ENCODE assay signal across 12 cellular contexts in genomic region chr22:17234144-17234623, GRCh38. TPM values are rescaled to one million over a fixed set of nuclear protein-coding genes. Genes with fewer than 3 reads are reported as not detected.
DNase-seq lines count a peak whose midpoint lies in the region; ATAC-seq and TF ChIP-seq lines count a peak whose summit lies in the region.
"Had no signal": no experiment of that assay in that cellular context is flagged by ENCODE, and none has a peak within 500 bp of the region (broad histone marks: within the 10 kb centered on the region; RNA-seq: fewer than 3 reads in every experiment).

No MANE protein-coding gene starts in this region.

- ATAC-seq in GM18502 (IDR thresholded peaks at IDR 0.05; ENCODE audit: poor library complexity, unreplicated experiment) (no peak), GM21381 (IDR thresholded peaks at IDR 0.05; ENCODE audit: unreplicated experiment) (no peak)

- no peak for TF ChIP-seq CTCF in transverse colon (IDR thresholded peaks at IDR 0.05)

- H3K9me3 ChIP-seq in ES-I3 (ENCODE audit: control insufficient read depth, insufficient read depth, low read length) (no peaks in the 10 kb centered on the region), iPS DF 6.9 (ENCODE audit: control insufficient read depth, insufficient read depth, low read length) (no peaks in the 10 kb centered on the region), transverse colon (no peaks in the 10 kb centered on the region)
- H3K9me3 ChIP-seq: BLaER1 treated with 17β-estradiol and CSF1 and Interleukin-3, amounts not matched to agents 10 nM and 100 nM had no signal

- DNase-seq in SK-N-DZ (ENCODE audit: low spot score) (peak; percentile 31), iPS DF 6.9 (ENCODE audit: low read depth, low spot score) (peak; percentile 92), retina (peak; percentile 50), transverse colon (no peak)
- DNase-seq: immature natural killer cell, substantia nigra had no signal

- no peak for TF ChIP-seq EP300 in transverse colon (IDR thresholded peaks at IDR 0.05; ENCODE audit: low read depth)

- WGBS in iPS DF 6.9 (ENCODE audit: insufficient coverage, insufficient read length), result no CpG with 5 or more reads among the region's 15 CpGs
- 15 to 68% methylated on average over 3 to 15 of the region's 15 CpGs for WGBS in transverse colon (ENCODE audit: low coverage in 1 of 2), 2 donors

- peak overlapping the region; percentile 33 for H3K27ac ChIP-seq in iPS DF 6.9 (ENCODE audit: low read length)
- no peak overlapping the region for H3K27ac ChIP-seq in transverse colon
- H3K27ac ChIP-seq: BLaER1 treated with 17β-estradiol and CSF1 and Interleukin-3, amounts not matched to agents 10 nM and 100 nM; parathyroid adenoma; SK-N-MC had no signal

- H3K4me1 ChIP-seq in ES-I3 (ENCODE audit: insufficient read depth, low read length) (peaks cover 33% of the 10 kb centered on the region), iPS DF 6.9 (ENCODE audit: control insufficient read depth, insufficient read depth, low read length) (peaks cover 14% of the 10 kb centered on the region), transverse colon (peaks cover 0 to 6% (median 0%) of the 10 kb centered on the region in 4 donors)
- H3K4me1 ChIP-seq: parathyroid adenoma had no signal

- intact Hi-C loops in transverse colon (cut with DNase I; ENCODE audit: low total_unique reads), result no loop called here

- H3K36me3 ChIP-seq in ES-I3 (ENCODE audit: insufficient read depth, low read length), result no peaks in the 10 kb centered on the region
- H3K36me3 ChIP-seq in iPS DF 6.9 (ENCODE audit: control insufficient read depth, insufficient read depth, low read length), result no peaks in the 10 kb centered on the region
- H3K36me3 ChIP-seq in transverse colon, result no peaks in the 10 kb centered on the region
- H3K36me3 ChIP-seq: BLaER1 treated with 17β-estradiol and CSF1 and Interleukin-3, amounts not matched to agents 10 nM and 100 nM had no signal

- H3K9ac ChIP-seq in ES-I3 (ENCODE audit: low read depth, low read length), result peak overlapping the region; percentile 16
- H3K9ac ChIP-seq: BLaER1 treated with 17β-estradiol and CSF1 and Interleukin-3, amounts not matched to agents 10 nM and 100 nM; parathyroid adenoma had no signal

- no peak for TF ChIP-seq POLR2A in transverse colon (IDR thresholded peaks at IDR 0.05)

- H3K4me3 ChIP-seq in iPS DF 6.9 (ENCODE audit: low read length) (no peak overlapping the region), transverse colon (no peak overlapping the region)
- H3K4me3 ChIP-seq: BLaER1 treated with 17β-estradiol and CSF1 and Interleukin-3, amounts not matched to agents 10 nM and 100 nM; SK-N-MC had no signal

- in situ Hi-C loops in transverse colon (cut with MboI; ENCODE audit: low pct_ligation_motif_present in 1 of 4, low pct_unique_long_range_greater_than_20kb in 1 of 4, low sequenced_read_pairs in 3 of 4), result loop anchor here in 1 of 4 donors (25.0 kb wide), 1 partner anchor 103 kb away; no protein-coding TSS in a partner anchor

- no peaks in the 10 kb centered on the region for H3K27me3 ChIP-seq in iPS DF 6.9 (ENCODE audit: control insufficient read depth, insufficient read depth, low read length)
- H3K27me3 ChIP-seq in transverse colon, result peaks cover 9% of the 10 kb centered on the region
- H3K27me3 ChIP-seq: BLaER1 treated with 17β-estradiol and CSF1 and Interleukin-3, amounts not matched to agents 10 nM and 100 nM had no signal

RNA-seq across cellular contexts. Expression of gene ADA2, which starts 14.9 kb away (rescaled TPM):
- 0.66 and 1.1 TPM in 2 replicates for polyA plus RNA-seq in SK-N-DZ (2014; cell fraction: cytosol; rRNA removed)
- 0.11 and 0.15 TPM in 2 replicates for polyA plus RNA-seq in SK-N-DZ (2014; cell fraction: nucleus; rRNA removed)
- 10 to 100 TPM in 2 of 4 donors, 1 to 10 TPM in 2; 1.4 to 28.4 (median 12.0) TPM for total RNA-seq in transverse colon
